In the genomic region with DNA sequence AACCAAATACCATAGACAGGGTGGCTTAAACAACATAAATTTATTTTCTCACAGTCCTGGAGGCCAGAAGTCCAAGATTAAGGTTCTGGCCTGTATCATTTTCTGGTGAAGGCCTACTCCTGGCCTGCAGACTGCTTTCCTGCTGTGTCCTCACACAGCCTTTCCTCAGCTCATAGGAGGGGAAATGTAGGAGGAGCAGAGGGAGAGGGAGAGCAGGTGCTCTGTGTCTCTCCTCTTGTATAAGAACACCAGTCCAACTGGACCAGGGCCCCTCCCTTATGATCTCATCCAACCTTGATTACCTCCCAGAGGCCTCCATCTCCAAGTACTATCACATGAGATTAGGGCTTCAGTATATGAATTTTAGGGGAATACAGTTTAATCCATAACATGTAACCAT, we compare ENCODE assay signal across 18 cellular contexts. TPM values are rescaled to one million over a fixed set of nuclear protein-coding genes. Genes with fewer than 3 reads are reported as not detected.
DNase-seq lines count a peak whose midpoint lies in the region; ATAC-seq, FAIRE-seq and TF ChIP-seq lines count a peak whose summit lies in the region.
"Had no signal": no experiment of that assay in that cellular context is flagged by ENCODE, and none has a peak within 500 bp of the region (broad histone marks: within the 10 kb centered on the region; RNA-seq: fewer than 3 reads in every experiment).

No MANE protein-coding gene starts in this region.

- peaks cover 21% of the 10 kb centered on the region for H3K4me1 ChIP-seq in HepG2 (ENCODE audit: insufficient read depth, low read length)
- H3K4me1 ChIP-seq: testis had no signal

- H3K9me3 Mint-ChIP-seq in brain, result peaks cover 0 to 12% (median 0%) of the 10 kb centered on the region in 5 experiments

- H3K4me3 Mint-ChIP-seq in brain, result peak overlapping the region in 1 of 5 experiments; percentile 27
- H3K4me3 Mint-ChIP-seq: mesothelial cell of epicardium had no signal

- no peaks in the 10 kb centered on the region; the same call in 1 of the 2 replicates for H4K20me1 ChIP-seq in HepG2 (ENCODE audit: insufficient read depth, low read length)

- peak; percentile 90 for DNase-seq in DMS53 (lab: John Stamatoyannopoulos, UW)
- DNase-seq in NCI-H146 treated with DMSO at 0.1 percent for 48 hours (lab: John Stamatoyannopoulos, UW; ENCODE audit: unreplicated experiment), result peak; percentile 65
- DNase-seq in HepG2 (ENCODE audit: low spot score), result no peak
- no peak for DNase-seq in stimulated activated CD4-positive, alpha-beta T cell treated with anti-CD3 and anti-CD28 coated beads, Interleukin-1b, Interleukin-23, amount 100 ng/mL, for 48 hours
- DNase-seq: activated CD4-positive, alpha-beta T cell treated with anti-CD3 and anti-CD28 coated beads for 48 hours; activated T-cell treated with anti-CD3 and anti-CD28 coated beads, Interleukin-2, amount 50 U/mL, for 48 hours; amygdala; NCI-H526 treated with DMSO at 0.1 percent for 48 hours; nucleus accumbens; stimulated activated CD4-positive, alpha-beta T cell treated with anti-CD3 and anti-CD28 coated beads, Interleukin-12 subunit alpha, Interleukin-12 subunit beta, amount 100 ng/mL, for 4 hours; T-helper 9 cell; testis had no signal

- H3K36me3 ChIP-seq in HepG2 (replicated peaks in 1 of 2; ENCODE audit: control insufficient read depth in 1 of 2, insufficient read depth in 2 of 2, low read length in 2 of 2), result no peaks in the 10 kb centered on the region

- FAIRE-seq in HepG2 (lab: Jason Lieb, UNC), result no peak

- peak; percentile 25; the same call in 1 of the 3 replicates for ATAC-seq in HepG2
- ATAC-seq in HG03095 (IDR thresholded peaks at IDR 0.05; ENCODE audit: unreplicated experiment), result no peak
- no peak for ATAC-seq in GM18505 (IDR thresholded peaks at IDR 0.05; ENCODE audit: unreplicated experiment)
- ATAC-seq in HG03097 (IDR thresholded peaks at IDR 0.05; ENCODE audit: low FRiP score, unreplicated experiment), result no peak

- H3K4me3 ChIP-seq in HepG2 (replicated peaks in 1 of 3; ENCODE audit: insufficient read depth in 1 of 3, low read depth in 2 of 3, low read length in 3 of 3), result no peak overlapping the region
- H3K4me3 ChIP-seq: dorsolateral prefrontal cortex, testis had no signal

- peaks cover 28% of the 10 kb centered on the region for H3K36me3 Mint-ChIP-seq in brain

- no peak overlapping the region for H3K9ac ChIP-seq in HepG2 (ENCODE audit: insufficient read depth, low read depth, low read length)

- no peak overlapping the region for H3K4me2 ChIP-seq in HepG2 (ENCODE audit: low read depth, low read length)

- TF ChIP-seq RAD21 in HepG2 (CRISPR knock-in tag; IDR thresholded peaks at IDR 0.05), result no peak

- TF ChIP-seq POLR2A in HepG2 (IDR thresholded peaks at IDR 0.05; ENCODE audit: insufficient read depth in 1 of 2, low read depth in 2 of 2, low read length in 2 of 2) (no peak), GM18505 (IDR thresholded peaks at IDR 0.05; ENCODE audit: borderline replicate concordance, extremely low read depth, insufficient read depth, insufficient read length) (no peak)

- POLR2A ChIA-PET in HepG2 (lab: Yijun Ruan, JAX), result no interaction called here

- CTCF ChIA-PET in HepG2 (lab: Yijun Ruan, JAX; ENCODE audit: low intra/inter-chr PET ratio, low total read pairs), result no interaction called here

- no peak overlapping the region for H3K27ac ChIP-seq in HepG2 (ENCODE audit: extremely low read length, insufficient read depth, low read length)
- H3K27ac ChIP-seq: dorsolateral prefrontal cortex, testis had no signal

- intact Hi-C loops in HepG2 (cut with micrococcal nuclease; ENCODE audit: unreplicated experiment), result no loop called here

- peaks cover 64% of the 10 kb centered on the region for H3K4me1 Mint-ChIP-seq in brain

- H3K27ac Mint-ChIP-seq in brain, result peak overlapping the region in 3 of 5 experiments; percentile 22 to 78 (median 47)
- H3K27ac Mint-ChIP-seq: mesothelial cell of epicardium had no signal

- TF ChIP-seq EP300 in HepG2 (IDR thresholded peaks at IDR 0.05; ENCODE audit: low read depth in 2 of 2, low read length in 2 of 2) (no peak), HepG2 (CRISPR knock-in tag; IDR thresholded peaks at IDR 0.05; ENCODE audit: borderline replicate concordance) (no peak)

- peaks cover 25% of the 10 kb centered on the region for H3K79me2 ChIP-seq in HepG2 (ENCODE audit: insufficient read depth, low read length)

- H3K9me3 ChIP-seq in HepG2 (ENCODE audit: low read length), result no peaks in the 10 kb centered on the region
- H3K9me3 ChIP-seq: testis had no signal

- no peaks in the 10 kb centered on the region for H3K27me3 Mint-ChIP-seq in brain

- no TSS peak for BruUV-seq in HepG2 (replicated peaks; lab: Mats Ljungman, UMichigan)

- no peak overlapping the region for H2AFZ ChIP-seq in HepG2 (ENCODE audit: low read length)

- in situ Hi-C loops in HepG2 (cut with HindIII; ENCODE audit: extremely low pct_ligation_motif_present, low pct_unique_long_range_greater_than_20kb), result no loop called here

- H3K27me3 ChIP-seq in HepG2 (ENCODE audit: control insufficient read depth in 1 of 2, insufficient read depth in 2 of 2, low read length in 2 of 2), result no peaks in the 10 kb centered on the region
- H3K27me3 ChIP-seq: dorsolateral prefrontal cortex, testis had no signal

- TF ChIP-seq CTCF in brain (conservative IDR thresholded peaks at IDR 0.05) (no peak), HepG2 (CRISPR knock-in tag; IDR thresholded peaks at IDR 0.05) (no peak)

TF ChIP-seq in HepG2, 621 proteins besides CTCF, POLR2A, EP300 and RAD21 (continues in another document):
- TF ChIP-seq, protein P1, sequence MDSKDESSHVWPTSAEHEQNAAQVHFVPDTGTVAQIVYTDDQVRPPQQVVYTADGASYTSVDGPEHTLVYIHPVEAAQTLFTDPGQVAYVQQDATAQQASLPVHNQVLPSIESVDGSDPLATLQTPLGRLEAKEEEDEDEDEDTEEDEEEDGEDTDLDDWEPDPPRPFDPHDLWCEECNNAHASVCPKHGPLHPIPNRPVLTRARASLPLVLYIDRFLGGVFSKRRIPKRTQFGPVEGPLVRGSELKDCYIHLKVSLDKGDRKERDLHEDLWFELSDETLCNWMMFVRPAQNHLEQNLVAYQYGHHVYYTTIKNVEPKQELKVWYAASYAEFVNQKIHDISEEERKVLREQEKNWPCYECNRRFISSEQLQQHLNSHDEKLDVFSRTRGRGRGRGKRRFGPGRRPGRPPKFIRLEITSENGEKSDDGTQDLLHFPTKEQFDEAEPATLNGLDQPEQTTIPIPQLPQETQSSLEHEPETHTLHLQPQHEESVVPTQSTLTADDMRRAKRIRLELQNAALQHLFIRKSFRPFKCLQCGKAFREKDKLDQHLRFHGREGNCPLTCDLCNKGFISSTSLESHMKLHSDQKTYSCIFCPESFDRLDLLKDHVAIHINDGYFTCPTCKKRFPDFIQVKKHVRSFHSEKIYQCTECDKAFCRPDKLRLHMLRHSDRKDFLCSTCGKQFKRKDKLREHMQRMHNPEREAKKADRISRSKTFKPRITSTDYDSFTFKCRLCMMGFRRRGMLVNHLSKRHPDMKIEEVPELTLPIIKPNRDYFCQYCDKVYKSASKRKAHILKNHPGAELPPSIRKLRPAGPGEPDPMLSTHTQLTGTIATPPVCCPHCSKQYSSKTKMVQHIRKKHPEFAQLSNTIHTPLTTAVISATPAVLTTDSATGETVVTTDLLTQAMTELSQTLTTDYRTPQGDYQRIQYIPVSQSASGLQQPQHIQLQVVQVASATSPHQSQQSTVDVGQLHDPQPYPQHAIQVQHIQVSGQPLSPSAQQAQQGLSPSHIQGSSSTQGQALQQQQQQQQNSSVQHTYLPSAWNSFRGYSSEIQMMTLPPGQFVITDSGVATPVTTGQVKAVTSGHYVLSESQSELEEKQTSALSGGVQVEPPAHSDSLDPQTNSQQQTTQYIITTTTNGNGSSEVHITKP (CRISPR knock-in tag; IDR thresholded peaks at IDR 0.05; ENCODE audit: low read depth), result no peak
- TF ChIP-seq, protein P2, sequence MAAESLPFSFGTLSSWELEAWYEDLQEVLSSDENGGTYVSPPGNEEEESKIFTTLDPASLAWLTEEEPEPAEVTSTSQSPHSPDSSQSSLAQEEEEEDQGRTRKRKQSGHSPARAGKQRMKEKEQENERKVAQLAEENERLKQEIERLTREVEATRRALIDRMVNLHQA (CRISPR knock-in tag; IDR thresholded peaks at IDR 0.05), result no peak
- no peak for TF ChIP-seq ZNF83 (CRISPR knock-in tag; IDR thresholded peaks at IDR 0.05; ENCODE audit: borderline replicate concordance)
- no peak for TF ChIP-seq KLF11 (CRISPR knock-in tag; IDR thresholded peaks at IDR 0.05)
- no peak for TF ChIP-seq ZNF337 (CRISPR knock-in tag; IDR thresholded peaks at IDR 0.05; ENCODE audit: borderline replicate concordance, low read depth)
- no peak for TF ChIP-seq NFYC (CRISPR knock-in tag; IDR thresholded peaks at IDR 0.05)

RNA-seq across cellular contexts. Expression of a gene that starts 34.3 kb away (rescaled TPM):
- polyA plus RNA-seq in brain (ENCODE audit: insufficient read depth, low read depth, low replicate concordance) (14.9 TPM), HepG2 (2011; rRNA removed) (17.2 and 19.2 TPM in 2 replicates)
- 23.0 and 24.3 TPM in 2 replicates for total RNA-seq in HepG2 (2016; rRNA removed; fragmentation: Illumina TruSeq; extraction: Trizol)
- total RNA-seq in HepG2 (2016; cell fraction: cytosol; rRNA removed; fragmentation: Illumina TruSeq; extraction: Trizol; ENCODE audit: low read depth), result 4.9 and 6.3 TPM in 2 replicates
- total RNA-seq in HepG2 (2016; cell fraction: insoluble cytoplasmic fraction; rRNA removed; fragmentation: Illumina TruSeq; extraction: Trizol), result 22.0 and 23.7 TPM in 2 replicates
- total RNA-seq in HepG2 (2016; cell fraction: membrane; rRNA removed; fragmentation: Illumina TruSeq; extraction: Trizol), result 5.0 and 6.3 TPM in 2 replicates
- 35.9 and 37.8 TPM in 2 replicates for total RNA-seq in HepG2 (2016; cell fraction: nucleus; rRNA removed; fragmentation: Illumina TruSeq; extraction: Trizol)
- 13.6 and 17.3 TPM in 2 replicates for polyA plus RNA-seq in HepG2 (2011; cell fraction: cytosol; rRNA removed)
- 22.9 and 26.6 TPM in 2 replicates for polyA plus RNA-seq in HepG2 (2011; cell fraction: nucleus; rRNA removed)
- polyA plus RNA-seq in HepG2 (2012), result 12.4 and 13.7 TPM in 2 replicates
- 0.24 and 0.32 TPM in 2 replicates for polyA plus RNA-seq in HepG2 (2016; cell fraction: cytosol; fragmentation: Illumina TruSeq; extraction: Trizol; ENCODE audit: low read depth)
- polyA plus RNA-seq in HepG2 (2016; cell fraction: insoluble cytoplasmic fraction; fragmentation: Illumina TruSeq; extraction: Trizol; ENCODE audit: low read depth), result 12.6 and 13.0 TPM in 2 replicates
- polyA plus RNA-seq in HepG2 (2016; cell fraction: membrane; fragmentation: Illumina TruSeq; extraction: Trizol; ENCODE audit: low read depth), result 0.80 and 1.2 TPM in 2 replicates
- 21.9 and 25.9 TPM in 2 replicates for polyA plus RNA-seq in HepG2 (2016; cell fraction: nucleus; fragmentation: Illumina TruSeq; extraction: Trizol; ENCODE audit: insufficient read depth, low read depth)
- 24.7 and 32.1 TPM in 2 replicates for polyA minus RNA-seq in HepG2 (2011; rRNA and poly(A)+ RNA removed; ENCODE audit: low replicate concordance)
- polyA minus RNA-seq in HepG2 (2011; cell fraction: cytosol; rRNA and poly(A)+ RNA removed), result 18.1 and 20.7 TPM in 2 replicates
- 83.3 and 91.0 TPM in 2 replicates for polyA minus RNA-seq in HepG2 (2011; cell fraction: nucleus; rRNA and poly(A)+ RNA removed)

Comparison
In these comparisons a context has a peak if more than half of its experiments do, and no peak if none do; other contexts are left out.
1. DNase-seq: peak in DMS53 (single experiment) and NCI-H146 treated with DMSO at 0.1 percent for 48 hours (single experiment); none in HepG2 (single experiment) and stimulated activated CD4-positive, alpha-beta T cell treated with anti-CD3 and anti-CD28 coated beads, Interleukin-1b, Interleukin-23, amount 100 ng/mL, for 48 hours (single experiment).